In genomic region chr18:7298149-7298548, GRCh38 we compare ENCODE assay signal across 37 cellular contexts.
A peak's percentile ranks its signal among the peaks of the same experiment; 100 is the strongest.
DNase-seq lines count a peak whose midpoint lies in the region; ATAC-seq, FAIRE-seq and TF ChIP-seq lines count a peak whose summit lies in the region.
"Had no signal": no experiment of that assay in that cellular context is flagged by ENCODE, and none has a peak within 500 bp of the region (broad histone marks: within the 10 kb centered on the region; RNA-seq: fewer than 3 reads in every experiment).

No MANE protein-coding gene starts in this region.

- TF ChIP-seq RAD21 in K562 (CRISPR knock-in tag; conservative IDR thresholded peaks at IDR 0.05 in 1 of 2, IDR thresholded peaks at IDR 0.05 in 1 of 2), result no peak

- no peak overlapping the region for H3K4ac ChIP-seq in mesenchymal stem cell (ENCODE audit: low read depth in 1 of 2, low read length in 2 of 2)

- no peak overlapping the region for H2AFZ ChIP-seq in K562 (ENCODE audit: low read depth, low read length)
- no peak overlapping the region for H2AFZ ChIP-seq in mesenchymal stem cell (ENCODE audit: low read depth, low read length)

- no peak for TF ChIP-seq EP300 in K562 (IDR thresholded peaks at IDR 0.05; ENCODE audit: low read length)

- no peaks in the 10 kb centered on the region for H3K4me1 Mint-ChIP-seq in endodermal cell
- peaks cover 2% of the 10 kb centered on the region for H3K4me1 Mint-ChIP-seq in mesothelial cell of epicardium
- H3K4me1 Mint-ChIP-seq: B cell; CD14-positive monocyte; CD4-positive, alpha-beta memory T cell; CD4-positive, CD25-positive, alpha-beta regulatory T cell; CD8-positive, alpha-beta memory T cell had no signal

- H3K23ac ChIP-seq in mesenchymal stem cell (ENCODE audit: low read length in 2 of 2), result no peak overlapping the region

- H3K4me3 ChIP-seq in K562, result no peak overlapping the region
- no peak overlapping the region for H3K4me3 ChIP-seq in endodermal cell (ENCODE audit: low read length)
- H3K4me3 ChIP-seq in mesenchymal stem cell (ENCODE audit: insufficient read depth in 1 of 2, low read depth in 1 of 2, low read length in 2 of 2), result no peak overlapping the region
- H3K4me3 ChIP-seq in left lung, result no peak overlapping the region
- H3K4me3 ChIP-seq: A549; BLaER1; BLaER1 treated with 17β-estradiol and CSF1 and Interleukin-3, amounts not matched to agents 10 nM and 100 nM had no signal

- H3K9me1 ChIP-seq in K562 (ENCODE audit: control insufficient read depth, insufficient read depth, low read length), result no peaks in the 10 kb centered on the region

- H2BK12ac ChIP-seq in mesenchymal stem cell (ENCODE audit: low read length in 2 of 2), result no peak overlapping the region

- H3K9ac ChIP-seq in K562 (ENCODE audit: insufficient read depth in 1 of 2, low read depth in 2 of 2, low read length in 2 of 2) (no peak overlapping the region), endodermal cell (ENCODE audit: extremely low read depth, low read length, poor library complexity, severe bottlenecking) (no peak overlapping the region), mesenchymal stem cell (ENCODE audit: low read length) (no peak overlapping the region)
- H3K9ac ChIP-seq: BLaER1; BLaER1 treated with 17β-estradiol and CSF1 and Interleukin-3, amounts not matched to agents 10 nM and 100 nM had no signal

- H3K79me2 ChIP-seq in K562 (ENCODE audit: control insufficient read depth, insufficient read depth, low read length), result no peaks in the 10 kb centered on the region

- in situ Hi-C loops in K562 (cut with MboI), result no loop called here

- H3K9me3 Mint-ChIP-seq in endodermal cell, result peaks cover 36% of the 10 kb centered on the region
- peaks cover 62% of the 10 kb centered on the region for H3K9me3 Mint-ChIP-seq in mesothelial cell of epicardium

- ATAC-seq in K562, result no peak
- no peak for ATAC-seq in HG03139 (IDR thresholded peaks at IDR 0.05; ENCODE audit: unreplicated experiment)
- no peak for ATAC-seq in left lung
- ATAC-seq: A549; CD8-positive, alpha-beta T cell had no signal

- no peak overlapping the region for H4K8ac ChIP-seq in mesenchymal stem cell (ENCODE audit: low read length)

- no peak overlapping the region for H2BK120ac ChIP-seq in mesenchymal stem cell (ENCODE audit: low read depth, low read length)

- no TSS peak for BruUV-seq in K562 (replicated peaks; lab: Mats Ljungman, UMichigan)

- FAIRE-seq in K562 (lab: Jason Lieb, UNC), result no peak
- FAIRE-seq: A204.1, A549, D721Med had no signal

- no peak overlapping the region for H3K4me2 ChIP-seq in K562 (ENCODE audit: insufficient read depth, low read length)
- no peak overlapping the region for H3K4me2 ChIP-seq in mesenchymal stem cell (ENCODE audit: low read length, poor library complexity, severe bottlenecking)
- H3K4me2 ChIP-seq: A549; BLaER1; BLaER1 treated with 17β-estradiol and CSF1 and Interleukin-3, amounts not matched to agents 10 nM and 100 nM had no signal

- no peaks in the 10 kb centered on the region for H3K79me1 ChIP-seq in mesenchymal stem cell (replicated peaks; ENCODE audit: low read length, poor library complexity, severe bottlenecking)

- H2BK15ac ChIP-seq in mesenchymal stem cell (ENCODE audit: low read depth, poor library complexity, severe bottlenecking), result no peak overlapping the region

- TF ChIP-seq CTCF in K562 (IDR thresholded peaks at IDR 0.05 in 2 of 3, conservative IDR thresholded peaks at IDR 0.05 in 1 of 3; ENCODE audit: insufficient read depth in 2 of 3, low read depth in 1 of 3, low read length in 3 of 3) (no peak), endodermal cell (conservative IDR thresholded peaks at IDR 0.05) (peak; percentile 24), mesothelial cell of epicardium (IDR thresholded peaks at IDR 0.05; ENCODE audit: unreplicated experiment) (peak; percentile 19), left lung (IDR thresholded peaks at IDR 0.05) (no peak)

- H3K14ac ChIP-seq in mesenchymal stem cell (ENCODE audit: low read length in 2 of 2), result no peak overlapping the region

- peak overlapping the region; percentile 44 for H2BK5ac ChIP-seq in mesenchymal stem cell (ENCODE audit: low read depth, low read length, poor library complexity, severe bottlenecking)

- H3K4me1 ChIP-seq in K562 (replicated peaks in 1 of 2; ENCODE audit: control insufficient read depth in 2 of 2, insufficient read depth in 2 of 2, low read length in 2 of 2) (no peaks in the 10 kb centered on the region), endodermal cell (ENCODE audit: control insufficient read depth, insufficient read depth, low read length) (no peaks in the 10 kb centered on the region), mesenchymal stem cell (ENCODE audit: control insufficient read depth, insufficient read depth, low read depth, low read length) (no peaks in the 10 kb centered on the region), left lung (no peaks in the 10 kb centered on the region)
- H3K4me1 ChIP-seq: A549; BE2C; BLaER1; BLaER1 treated with 17β-estradiol and CSF1 and Interleukin-3, amounts not matched to agents 10 nM and 100 nM; Caco-2 had no signal

- no peaks in the 10 kb centered on the region for H3K9me3 ChIP-seq in K562 (replicated peaks; ENCODE audit: control insufficient read depth, insufficient read depth, low read depth, low read length)
- H3K9me3 ChIP-seq in endodermal cell (ENCODE audit: control insufficient read depth, low read length), result peaks cover 43% of the 10 kb centered on the region
- H3K9me3 ChIP-seq in mesenchymal stem cell (ENCODE audit: control insufficient read depth, low read length), result peaks cover 59% of the 10 kb centered on the region
- peaks cover 0 to 63% of the 10 kb centered on the region in 2 donors for H3K9me3 ChIP-seq in left lung
- H3K9me3 ChIP-seq: BE2C had no signal

- POLR2A ChIA-PET in K562 (lab: Yijun Ruan, JAX), result no interaction called here

- H3K36me3 Mint-ChIP-seq in endodermal cell (ENCODE audit: low read depth) (no peaks in the 10 kb centered on the region), mesothelial cell of epicardium (peaks cover 14% of the 10 kb centered on the region)
- H3K36me3 Mint-ChIP-seq: CD14-positive monocyte; CD4-positive, alpha-beta memory T cell; CD4-positive, CD25-positive, alpha-beta regulatory T cell; CD8-positive, alpha-beta memory T cell; CD8-positive, alpha-beta T cell had no signal

- CTCF ChIA-PET in K562 (lab: Yijun Ruan, JAX; ENCODE audit: low intra/inter-chr PET ratio), result no interaction called here

- no peaks in the 10 kb centered on the region for H4K20me1 ChIP-seq in K562 (replicated peaks; ENCODE audit: control insufficient read depth, insufficient read depth, low read length)
- H4K20me1 ChIP-seq: BLaER1; BLaER1 treated with 17β-estradiol and CSF1 and Interleukin-3, amounts not matched to agents 10 nM and 100 nM had no signal

- H2AK5ac ChIP-seq in mesenchymal stem cell (ENCODE audit: low read length, severe bottlenecking), result no peak overlapping the region

- no peak overlapping the region for H4K91ac ChIP-seq in mesenchymal stem cell (ENCODE audit: low read length)

- H3K27ac Mint-ChIP-seq in endodermal cell, result no peak overlapping the region
- H3K27ac Mint-ChIP-seq in mesothelial cell of epicardium, result no peak overlapping the region
- H3K27ac Mint-ChIP-seq: B cell; CD14-positive monocyte; CD4-positive, alpha-beta memory T cell; CD4-positive, alpha-beta T cell; CD4-positive, CD25-positive, alpha-beta regulatory T cell; CD8-positive, alpha-beta memory T cell; CD8-positive, alpha-beta T cell had no signal

- H3K27ac ChIP-seq in K562 (ENCODE audit: extremely low read depth, low read depth, low read length) (no peak overlapping the region), endodermal cell (ENCODE audit: low read depth, low read length) (no peak overlapping the region), mesenchymal stem cell (ENCODE audit: low read length, poor library complexity, severe bottlenecking) (no peak overlapping the region), left lung (no peak overlapping the region)
- H3K27ac ChIP-seq: 22Rv1; A549; BLaER1; BLaER1 treated with 17β-estradiol and CSF1 and Interleukin-3, amounts not matched to agents 10 nM and 100 nM; C4-2B had no signal

- H3K36me3 ChIP-seq in K562 (ENCODE audit: control insufficient read depth, insufficient read depth, low read length) (no peaks in the 10 kb centered on the region), endodermal cell (ENCODE audit: control insufficient read depth, insufficient read depth, low read length) (no peaks in the 10 kb centered on the region), mesenchymal stem cell (ENCODE audit: control insufficient read depth in 1 of 2, insufficient read depth in 2 of 2, low read depth in 1 of 2, low read length in 2 of 2) (no peaks in the 10 kb centered on the region), left lung (no peaks in the 10 kb centered on the region)
- H3K36me3 ChIP-seq: BE2C; BLaER1; BLaER1 treated with 17β-estradiol and CSF1 and Interleukin-3, amounts not matched to agents 10 nM and 100 nM had no signal

- H3K27me3 Mint-ChIP-seq in endodermal cell (ENCODE audit: insufficient read depth) (no peaks in the 10 kb centered on the region), mesothelial cell of epicardium (ENCODE audit: low read depth) (no peaks in the 10 kb centered on the region)
- H3K27me3 Mint-ChIP-seq: B cell; CD4-positive, alpha-beta memory T cell; CD4-positive, alpha-beta T cell; CD4-positive, CD25-positive, alpha-beta regulatory T cell; CD8-positive, alpha-beta memory T cell had no signal

- H3K4me3 Mint-ChIP-seq in endodermal cell (no peak overlapping the region), mesothelial cell of epicardium (no peak overlapping the region)
- H3K4me3 Mint-ChIP-seq: B cell; CD14-positive monocyte; CD4-positive, alpha-beta memory T cell; CD4-positive, alpha-beta T cell; CD4-positive, CD25-positive, alpha-beta regulatory T cell; CD8-positive, alpha-beta memory T cell; CD8-positive, alpha-beta T cell had no signal

- H3K27me3 ChIP-seq in K562 (ENCODE audit: control insufficient read depth in 2 of 2, insufficient read depth in 2 of 2, low read length in 2 of 2) (no peaks in the 10 kb centered on the region), endodermal cell (ENCODE audit: control insufficient read depth, insufficient read depth, low read length, poor library complexity, severe bottlenecking) (no peaks in the 10 kb centered on the region), mesenchymal stem cell (ENCODE audit: control insufficient read depth in 1 of 2, insufficient read depth in 1 of 2, low read length in 2 of 2) (no peaks in the 10 kb centered on the region), left lung (no peaks in the 10 kb centered on the region)
- H3K27me3 ChIP-seq: BE2C; BLaER1; BLaER1 treated with 17β-estradiol and CSF1 and Interleukin-3, amounts not matched to agents 10 nM and 100 nM had no signal

- DNase-seq in K562 (ENCODE audit: extremely low read depth in 1 of 4, low spot score in 3 of 4), result no peak
- no peak for DNase-seq in endodermal cell
- DNase-seq in mesenchymal stem cell, result no peak
- DNase-seq in mesothelial cell of epicardium (ENCODE audit: low spot score in 2 of 2, unreplicated experiment in 2 of 2), result no peak
- no peak for DNase-seq in NCI-H1694 (lab: John Stamatoyannopoulos, UW)
- DNase-seq in cerebellar cortex (ENCODE audit: low spot score), result no peak
- DNase-seq in left lung, result no peak
- DNase-seq: 8988T; ACHN; AML-193; BE2C; C1 segment of cervical spinal cord; Caco-2; Calu3; CD4-positive, alpha-beta memory T cell; CD4-positive, alpha-beta T cell; CD4-positive, CD25-positive, alpha-beta regulatory T cell; CD8-positive, alpha-beta memory T cell; CD8-positive, alpha-beta T cell; COR-L47; DMS 273 treated with DMSO at 0.1 percent for 48 hours; DMS153; DMS53; DMS79; DMS79 treated with DMSO at 0.1 percent for 48 hours; DND-41; EL had no signal

- H3K18ac ChIP-seq in mesenchymal stem cell (ENCODE audit: low read depth in 1 of 2, low read length in 2 of 2), result no peak overlapping the region

- intact Hi-C loops in K562 (cut with micrococcal nuclease), result no loop called here
- intact Hi-C loops in left lung (cut with DNase I), result no loop called here

- no peak for TF ChIP-seq POLR2A in K562 (conservative IDR thresholded peaks at IDR 0.05)

Comparison
In these comparisons a context has a peak if more than half of its experiments do, and no peak if none do; other contexts are left out.
1. CTCF ChIP-seq: peak in endodermal cell (single experiment) and mesothelial cell of epicardium (single experiment); none in K562 (0 of 3) and left lung (0 of 2).